In the genomic region with DNA sequence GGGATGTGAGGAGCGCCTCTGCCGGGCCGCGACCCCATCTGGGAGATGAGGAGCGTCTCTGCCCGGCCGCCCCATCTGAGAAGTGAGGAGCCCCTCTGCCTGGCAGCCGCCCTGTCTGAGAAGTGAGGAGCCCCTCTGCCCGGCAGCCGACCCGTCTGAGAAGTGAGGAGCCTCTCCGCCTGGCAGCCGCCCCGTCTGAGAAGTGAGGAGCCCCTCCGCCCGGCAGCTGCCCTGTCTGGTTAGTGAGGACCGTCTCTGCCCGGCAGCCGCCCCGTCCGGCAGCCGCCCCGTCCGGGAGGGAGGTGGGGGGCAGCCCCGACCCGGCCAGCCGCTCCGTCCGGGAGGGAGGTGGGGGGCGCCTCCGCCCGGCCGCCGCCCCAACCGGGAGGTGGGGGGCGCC, we compare ENCODE assay signal across 3 cellular contexts. TPM values are rescaled to one million over a fixed set of nuclear protein-coding genes. Genes with fewer than 3 reads are reported as not detected.
DNase-seq lines count a peak whose midpoint lies in the region; ATAC-seq and TF ChIP-seq lines count a peak whose summit lies in the region.
"Not testable (repeated sequence)": the region's sequence is repeated elsewhere in the genome, so short reads cannot be mapped to it uniquely, and the experiment has no call there.

No MANE protein-coding gene starts in this region.

- H3K4me1 ChIP-seq in right cardiac atrium (ENCODE audit: control insufficient read depth, insufficient read depth, low read length) = not testable (repeated sequence)

- H3K27ac ChIP-seq in right cardiac atrium (ENCODE audit: low read length) = not testable (repeated sequence)

- H3K4me1 Mint-ChIP-seq in glutamatergic neuron (ENCODE audit: low read depth, unreplicated experiment) = peaks cover 13% of the 10 kb centered on the region

- not testable (repeated sequence) for TF ChIP-seq CTCF in glutamatergic neuron (IDR thresholded peaks at IDR 0.05; ENCODE audit: partially characterized antibody, unreplicated experiment)

- not testable (repeated sequence) for H3K9me3 ChIP-seq in right cardiac atrium (ENCODE audit: control insufficient read depth, low read length)

- not testable (repeated sequence) for H3K4me3 Mint-ChIP-seq in glutamatergic neuron (ENCODE audit: unreplicated experiment)

- intact Hi-C loops in Right ventricle myocardium superior (cut with DNase I) = not testable (repeated sequence)
- intact Hi-C loops in right cardiac atrium (cut with DNase I) = loop anchor here in 1 of 4 donors (10.0 kb wide), 1 partner anchor 196 kb away; the partner anchor contains the start of gene HMGCS1

- not testable (repeated sequence) for H3K4me3 ChIP-seq in right cardiac atrium (ENCODE audit: low read length)

- H3K27me3 Mint-ChIP-seq in glutamatergic neuron (ENCODE audit: unreplicated experiment) = not testable (repeated sequence)

- H3K36me3 Mint-ChIP-seq in glutamatergic neuron (ENCODE audit: unreplicated experiment) = not testable (repeated sequence)

- DNase-seq in glutamatergic neuron (peak; percentile 24), Right ventricle myocardium superior (peak; percentile 32), right cardiac atrium (peak in 2 of 3 donors; percentile 44 to 58)

- ATAC-seq in Right ventricle myocardium superior (ENCODE audit: poor library complexity); right cardiac atrium: not testable (repeated sequence)

- H3K27ac Mint-ChIP-seq in glutamatergic neuron (ENCODE audit: unreplicated experiment) = not testable (repeated sequence)

- 91% methylated on average over 35 of the region's 36 CpGs for WGBS in right cardiac atrium

- not testable (repeated sequence) for H3K9me3 Mint-ChIP-seq in glutamatergic neuron (ENCODE audit: unreplicated experiment)

- H3K27me3 ChIP-seq in right cardiac atrium (ENCODE audit: control insufficient read depth, insufficient read depth) = not testable (repeated sequence)

RNA-seq across cellular contexts. Expression of gene C5orf34, which starts 3.9 kb away (rescaled TPM):
- total RNA-seq in glutamatergic neuron (ENCODE audit: unreplicated experiment) (10.2 TPM), Right ventricle myocardium superior (0.40 TPM), right cardiac atrium (1 to 10 TPM in 1 of 4 donors, under 1 TPM in 3; 0.40 to 1.5 (median 0.52) TPM)
- 0.41 TPM for polyA plus RNA-seq in right cardiac atrium

RNA-seq across cellular contexts. Expression of gene TMEM267, which starts 27.4 kb away (rescaled TPM):
- total RNA-seq in glutamatergic neuron (ENCODE audit: unreplicated experiment) (6.8 TPM), Right ventricle myocardium superior (6.2 TPM), right cardiac atrium (10 to 100 TPM in 1 of 4 donors, 1 to 10 TPM in 3; 6.5 to 12.4 (median 8.1) TPM)
- polyA plus RNA-seq in right cardiac atrium = 5.3 TPM

RNA-seq across cellular contexts. Expression of gene PAIP1, which starts 45.8 kb away (rescaled TPM):
- total RNA-seq in glutamatergic neuron (ENCODE audit: unreplicated experiment) = 127 TPM
- total RNA-seq in Right ventricle myocardium superior = 120 TPM
- 100 to 1,000 TPM in 2 of 4 donors, 10 to 100 TPM in 2; 84.2 to 108 (median 101) TPM for total RNA-seq in right cardiac atrium
- 68.4 TPM for polyA plus RNA-seq in right cardiac atrium
